20 cellular contexts compared by ENCODE assay signal in genomic region chrX:118221733-118222132, GRCh38.
"Had no signal": no experiment of that assay in that cellular context is flagged by ENCODE, and none has a peak within 500 bp of the region (broad histone marks: within the 10 kb centered on the region; RNA-seq: fewer than 3 reads in every experiment).

No MANE protein-coding gene starts in this region.

- H2AFZ ChIP-seq: hepatocyte, parathyroid adenoma had no signal

- H3K27ac Mint-ChIP-seq: activated CD4-positive, alpha-beta memory T cell treated with anti-CD3 and anti-CD28 coated beads for 36 hours; activated CD4-positive, alpha-beta T cell treated with anti-CD3 and anti-CD28 coated beads for 36 hours; activated naive CD4-positive, alpha-beta T cell treated with anti-CD3 and anti-CD28 coated beads, Interleukin-2, amount 10 ng/mL, durations not matched to agents 7 days and 5 days; activated T-cell treated with anti-CD3 and anti-CD28 coated beads, Interleukin-2, amount 50 U/mL, for 24 hours; memory B cell; naive thymus-derived CD4-positive, alpha-beta T cell; T-helper 17 cell had no signal

- H3K79me2 ChIP-seq: hepatocyte, parathyroid adenoma had no signal

- H3K9me3 ChIP-seq: mucosa of descending colon, tibial nerve, vagina had no signal

- H3K4me1 Mint-ChIP-seq: activated CD4-positive, alpha-beta T cell treated with anti-CD3 and anti-CD28 coated beads for 36 hours; activated naive CD4-positive, alpha-beta T cell treated with anti-CD3 and anti-CD28 coated beads, Interleukin-2, amount 10 ng/mL, durations not matched to agents 7 days and 5 days; memory B cell; naive thymus-derived CD4-positive, alpha-beta T cell had no signal

- H3K4me2 ChIP-seq: hepatocyte had no signal

- H3K27me3 ChIP-seq: hepatocyte, vagina had no signal

- H3K9me3 Mint-ChIP-seq: activated CD4-positive, alpha-beta memory T cell treated with anti-CD3 and anti-CD28 coated beads for 36 hours; activated naive CD4-positive, alpha-beta T cell treated with anti-CD3 and anti-CD28 coated beads, Interleukin-2, amount 10 ng/mL, durations not matched to agents 7 days and 5 days; activated T-cell treated with anti-CD3 and anti-CD28 coated beads, Interleukin-2, amount 50 U/mL, for 24 hours; memory B cell; naive thymus-derived CD4-positive, alpha-beta T cell had no signal

- H3K36me3 Mint-ChIP-seq: activated CD4-positive, alpha-beta memory T cell treated with anti-CD3 and anti-CD28 coated beads for 36 hours; activated naive CD4-positive, alpha-beta T cell treated with anti-CD3 and anti-CD28 coated beads, Interleukin-2, amount 10 ng/mL, durations not matched to agents 7 days and 5 days; memory B cell; naive thymus-derived CD4-positive, alpha-beta T cell had no signal

- DNase-seq: activated CD4-positive, alpha-beta memory T cell treated with anti-CD3 and anti-CD28 coated beads for 36 hours; activated CD4-positive, alpha-beta T cell treated with anti-CD3 and anti-CD28 coated beads for 36 hours; activated naive CD4-positive, alpha-beta T cell treated with anti-CD3 and anti-CD28 coated beads, Interleukin-2, amount 10 ng/mL, durations not matched to agents 7 days and 5 days; activated T-cell treated with anti-CD3 and anti-CD28 coated beads, Interleukin-2, amount 50 U/mL, for 24 hours; effector memory CD4-positive, alpha-beta T cell; left ventricle myocardium superior; mucosa of descending colon; naive thymus-derived CD4-positive, alpha-beta T cell; stimulated activated CD4-positive, alpha-beta T cell treated with anti-CD3 and anti-CD28 coated beads, Interleukin-15, amount 100 ng/mL, for 24 hours; stimulated activated CD4-positive, alpha-beta T cell treated with anti-CD3 and anti-CD28 coated beads, Interleukin-4, amount 100 ng/mL, for 1 hour; stimulated activated naive CD4-positive, alpha-beta T cell; substantia nigra; T-helper 17 cell had no signal

- H3K9ac ChIP-seq: parathyroid adenoma had no signal

- H3K4me1 ChIP-seq: parathyroid adenoma, tibial nerve had no signal

- H3K4me3 ChIP-seq: hepatocyte, mucosa of descending colon, skin epidermis, tibial nerve, vagina had no signal

- H3K27ac ChIP-seq: hepatocyte, parathyroid adenoma, skin epidermis, tibial nerve, vagina had no signal

- H3K36me3 ChIP-seq: tibial nerve, vagina had no signal

- FAIRE-seq: keratinocyte had no signal

- H3K27me3 Mint-ChIP-seq: activated CD4-positive, alpha-beta memory T cell treated with anti-CD3 and anti-CD28 coated beads for 36 hours; activated CD4-positive, alpha-beta T cell treated with anti-CD3 and anti-CD28 coated beads for 36 hours; activated naive CD4-positive, alpha-beta T cell treated with anti-CD3 and anti-CD28 coated beads, Interleukin-2, amount 10 ng/mL, durations not matched to agents 7 days and 5 days; memory B cell; T-helper 17 cell had no signal

- H3K4me3 Mint-ChIP-seq: activated CD4-positive, alpha-beta memory T cell treated with anti-CD3 and anti-CD28 coated beads for 36 hours; activated CD4-positive, alpha-beta T cell treated with anti-CD3 and anti-CD28 coated beads for 36 hours; activated naive CD4-positive, alpha-beta T cell treated with anti-CD3 and anti-CD28 coated beads, Interleukin-2, amount 10 ng/mL, durations not matched to agents 7 days and 5 days; activated T-cell treated with anti-CD3 and anti-CD28 coated beads, Interleukin-2, amount 50 U/mL, for 24 hours; memory B cell; naive thymus-derived CD4-positive, alpha-beta T cell; T-helper 17 cell had no signal
